In genomic region chr7:36165059-36165458, GRCh38 we compare ENCODE assay signal across 1 cellular context.
TF ChIP-seq lines count a peak whose summit lies in the region.

No MANE protein-coding gene starts in this region.

TF ChIP-seq in GM23338, 12 proteins besides CTCF, POLR2A, EP300 and RAD21:
- TF ChIP-seq EZH2 (IDR thresholded peaks at IDR 0.05; ENCODE audit: low read depth, unreplicated experiment), result no peak
- TF ChIP-seq JUNB (IDR thresholded peaks at IDR 0.05; ENCODE audit: unreplicated experiment), result no peak
- no peak for TF ChIP-seq NANOG (IDR thresholded peaks at IDR 0.05; ENCODE audit: borderline replicate concordance)
- TF ChIP-seq ZNF331 (CRISPR knock-in tag; IDR thresholded peaks at IDR 0.05; ENCODE audit: low read depth), result no peak
- TF ChIP-seq STAT1 (IDR thresholded peaks at IDR 0.05; ENCODE audit: unreplicated experiment), result no peak
- TF ChIP-seq CREB1 (CRISPR knock-in tag; IDR thresholded peaks at IDR 0.05; ENCODE audit: low read depth), result no peak
- TF ChIP-seq POLR2AphosphoS5 (IDR thresholded peaks at IDR 0.05; ENCODE audit: low read depth), result no peak
- TF ChIP-seq, protein P1, sequence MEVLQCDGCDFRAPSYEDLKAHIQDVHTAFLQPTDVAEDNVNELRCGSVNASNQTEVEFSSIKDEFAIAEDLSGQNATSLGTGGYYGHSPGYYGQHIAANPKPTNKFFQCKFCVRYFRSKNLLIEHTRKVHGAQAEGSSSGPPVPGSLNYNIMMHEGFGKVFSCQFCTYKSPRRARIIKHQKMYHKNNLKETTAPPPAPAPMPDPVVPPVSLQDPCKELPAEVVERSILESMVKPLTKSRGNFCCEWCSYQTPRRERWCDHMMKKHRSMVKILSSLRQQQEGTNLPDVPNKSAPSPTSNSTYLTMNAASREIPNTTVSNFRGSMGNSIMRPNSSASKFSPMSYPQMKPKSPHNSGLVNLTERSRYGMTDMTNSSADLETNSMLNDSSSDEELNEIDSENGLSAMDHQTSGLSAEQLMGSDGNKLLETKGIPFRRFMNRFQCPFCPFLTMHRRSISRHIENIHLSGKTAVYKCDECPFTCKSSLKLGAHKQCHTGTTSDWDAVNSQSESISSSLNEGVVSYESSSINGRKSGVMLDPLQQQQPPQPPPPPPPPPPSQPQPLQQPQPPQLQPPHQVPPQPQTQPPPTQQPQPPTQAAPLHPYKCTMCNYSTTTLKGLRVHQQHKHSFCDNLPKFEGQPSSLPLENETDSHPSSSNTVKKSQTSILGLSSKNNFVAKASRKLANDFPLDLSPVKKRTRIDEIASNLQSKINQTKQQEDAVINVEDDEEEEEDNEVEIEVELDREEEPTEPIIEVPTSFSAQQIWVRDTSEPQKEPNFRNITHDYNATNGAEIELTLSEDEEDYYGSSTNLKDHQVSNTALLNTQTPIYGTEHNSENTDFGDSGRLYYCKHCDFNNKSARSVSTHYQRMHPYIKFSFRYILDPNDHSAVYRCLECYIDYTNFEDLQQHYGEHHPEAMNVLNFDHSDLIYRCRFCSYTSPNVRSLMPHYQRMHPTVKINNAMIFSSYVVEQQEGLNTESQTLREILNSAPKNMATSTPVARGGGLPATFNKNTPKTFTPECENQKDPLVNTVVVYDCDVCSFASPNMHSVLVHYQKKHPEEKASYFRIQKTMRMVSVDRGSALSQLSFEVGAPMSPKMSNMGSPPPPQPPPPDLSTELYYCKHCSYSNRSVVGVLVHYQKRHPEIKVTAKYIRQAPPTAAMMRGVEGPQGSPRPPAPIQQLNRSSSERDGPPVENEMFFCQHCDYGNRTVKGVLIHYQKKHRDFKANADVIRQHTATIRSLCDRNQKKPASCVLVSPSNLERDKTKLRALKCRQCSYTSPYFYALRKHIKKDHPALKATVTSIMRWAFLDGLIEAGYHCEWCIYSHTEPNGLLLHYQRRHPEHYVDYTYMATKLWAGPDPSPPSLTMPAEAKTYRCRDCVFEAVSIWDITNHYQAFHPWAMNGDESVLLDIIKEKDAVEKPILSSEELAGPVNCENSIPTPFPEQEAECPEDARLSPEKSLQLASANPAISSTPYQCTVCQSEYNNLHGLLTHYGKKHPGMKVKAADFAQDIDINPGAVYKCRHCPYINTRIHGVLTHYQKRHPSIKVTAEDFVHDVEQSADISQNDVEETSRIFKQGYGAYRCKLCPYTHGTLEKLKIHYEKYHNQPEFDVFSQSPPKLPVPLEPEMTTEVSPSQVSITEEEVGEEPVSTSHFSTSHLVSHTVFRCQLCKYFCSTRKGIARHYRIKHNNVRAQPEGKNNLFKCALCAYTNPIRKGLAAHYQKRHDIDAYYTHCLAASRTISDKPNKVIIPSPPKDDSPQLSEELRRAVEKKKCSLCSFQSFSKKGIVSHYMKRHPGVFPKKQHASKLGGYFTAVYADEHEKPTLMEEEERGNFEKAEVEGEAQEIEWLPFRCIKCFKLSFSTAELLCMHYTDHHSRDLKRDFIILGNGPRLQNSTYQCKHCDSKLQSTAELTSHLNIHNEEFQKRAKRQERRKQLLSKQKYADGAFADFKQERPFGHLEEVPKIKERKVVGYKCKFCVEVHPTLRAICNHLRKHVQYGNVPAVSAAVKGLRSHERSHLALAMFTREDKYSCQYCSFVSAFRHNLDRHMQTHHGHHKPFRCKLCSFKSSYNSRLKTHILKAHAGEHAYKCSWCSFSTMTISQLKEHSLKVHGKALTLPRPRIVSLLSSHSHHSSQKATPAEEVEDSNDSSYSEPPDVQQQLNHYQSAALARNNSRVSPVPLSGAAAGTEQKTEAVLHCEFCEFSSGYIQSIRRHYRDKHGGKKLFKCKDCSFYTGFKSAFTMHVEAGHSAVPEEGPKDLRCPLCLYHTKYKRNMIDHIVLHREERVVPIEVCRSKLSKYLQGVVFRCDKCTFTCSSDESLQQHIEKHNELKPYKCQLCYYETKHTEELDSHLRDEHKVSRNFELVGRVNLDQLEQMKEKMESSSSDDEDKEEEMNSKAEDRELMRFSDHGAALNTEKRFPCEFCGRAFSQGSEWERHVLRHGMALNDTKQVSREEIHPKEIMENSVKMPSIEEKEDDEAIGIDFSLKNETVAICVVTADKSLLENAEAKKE (CRISPR knock-in tag; IDR thresholded peaks at IDR 0.05), result no peak
- TF ChIP-seq, protein P2, sequence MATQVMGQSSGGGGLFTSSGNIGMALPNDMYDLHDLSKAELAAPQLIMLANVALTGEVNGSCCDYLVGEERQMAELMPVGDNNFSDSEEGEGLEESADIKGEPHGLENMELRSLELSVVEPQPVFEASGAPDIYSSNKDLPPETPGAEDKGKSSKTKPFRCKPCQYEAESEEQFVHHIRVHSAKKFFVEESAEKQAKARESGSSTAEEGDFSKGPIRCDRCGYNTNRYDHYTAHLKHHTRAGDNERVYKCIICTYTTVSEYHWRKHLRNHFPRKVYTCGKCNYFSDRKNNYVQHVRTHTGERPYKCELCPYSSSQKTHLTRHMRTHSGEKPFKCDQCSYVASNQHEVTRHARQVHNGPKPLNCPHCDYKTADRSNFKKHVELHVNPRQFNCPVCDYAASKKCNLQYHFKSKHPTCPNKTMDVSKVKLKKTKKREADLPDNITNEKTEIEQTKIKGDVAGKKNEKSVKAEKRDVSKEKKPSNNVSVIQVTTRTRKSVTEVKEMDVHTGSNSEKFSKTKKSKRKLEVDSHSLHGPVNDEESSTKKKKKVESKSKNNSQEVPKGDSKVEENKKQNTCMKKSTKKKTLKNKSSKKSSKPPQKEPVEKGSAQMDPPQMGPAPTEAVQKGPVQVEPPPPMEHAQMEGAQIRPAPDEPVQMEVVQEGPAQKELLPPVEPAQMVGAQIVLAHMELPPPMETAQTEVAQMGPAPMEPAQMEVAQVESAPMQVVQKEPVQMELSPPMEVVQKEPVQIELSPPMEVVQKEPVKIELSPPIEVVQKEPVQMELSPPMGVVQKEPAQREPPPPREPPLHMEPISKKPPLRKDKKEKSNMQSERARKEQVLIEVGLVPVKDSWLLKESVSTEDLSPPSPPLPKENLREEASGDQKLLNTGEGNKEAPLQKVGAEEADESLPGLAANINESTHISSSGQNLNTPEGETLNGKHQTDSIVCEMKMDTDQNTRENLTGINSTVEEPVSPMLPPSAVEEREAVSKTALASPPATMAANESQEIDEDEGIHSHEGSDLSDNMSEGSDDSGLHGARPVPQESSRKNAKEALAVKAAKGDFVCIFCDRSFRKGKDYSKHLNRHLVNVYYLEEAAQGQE (IDR thresholded peaks at IDR 0.05; ENCODE audit: unreplicated experiment), result no peak
TF ChIP-seq in GM23338: peak in this region for 0.
